In the genomic region with DNA sequence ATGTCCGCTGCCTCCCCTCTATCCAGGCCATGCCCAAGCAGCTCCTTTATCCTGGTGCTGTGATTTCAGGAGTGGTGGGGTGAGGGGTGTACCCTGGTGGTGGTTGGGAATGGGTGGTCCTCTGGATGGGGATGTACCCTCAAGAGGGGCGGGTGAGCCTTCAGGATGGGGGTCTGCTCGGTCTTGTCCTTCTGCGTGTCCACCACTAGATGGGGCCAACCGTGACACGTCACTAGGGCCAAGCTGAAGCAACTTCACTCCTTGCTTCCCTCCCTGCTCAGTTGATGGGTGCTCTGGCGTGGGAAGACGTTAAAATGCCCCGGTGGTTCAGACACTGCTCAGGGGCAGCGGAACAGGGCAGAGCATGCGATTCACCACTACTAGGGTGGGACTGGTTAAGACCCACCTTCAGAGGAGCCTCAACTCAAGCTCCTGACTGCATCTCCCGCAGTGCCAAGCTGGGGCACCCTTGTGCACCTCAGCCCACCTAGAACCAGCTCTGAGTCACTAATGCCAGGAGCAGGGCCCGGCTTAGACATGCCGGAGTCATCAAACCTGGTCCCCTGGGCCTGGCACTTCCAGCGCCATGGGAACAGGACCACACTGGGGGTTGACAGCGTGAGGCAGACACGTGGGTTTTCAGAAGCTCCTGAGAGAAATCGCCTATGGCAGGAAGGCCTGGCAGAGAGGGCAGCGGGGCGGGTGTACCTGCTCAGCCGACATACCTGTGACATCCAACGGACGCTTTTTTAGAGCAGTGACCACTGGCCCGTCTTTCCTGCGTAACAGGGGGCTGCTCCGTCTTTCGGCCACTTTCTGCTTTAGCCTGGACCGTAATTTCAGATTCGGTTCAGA, we compare ENCODE assay signal across 8 cellular contexts.
A peak's percentile ranks its signal among the peaks of the same experiment; 100 is the strongest.
DNase-seq lines count a peak whose midpoint lies in the region; ATAC-seq, FAIRE-seq and TF ChIP-seq lines count a peak whose summit lies in the region.

No MANE protein-coding gene starts in this region.

- TF ChIP-seq RAD21 in HepG2 (CRISPR knock-in tag; IDR thresholded peaks at IDR 0.05) = peak; percentile 72

- H3K36me3 Mint-ChIP-seq in central memory CD8-positive, alpha-beta T cell (ENCODE audit: insufficient read depth) = peaks cover 21% of the 10 kb centered on the region

- TF ChIP-seq POLR2A in HepG2 (IDR thresholded peaks at IDR 0.05; ENCODE audit: insufficient read depth in 1 of 2, low read depth in 2 of 2, low read length in 2 of 2) = no peak
- no peak for TF ChIP-seq POLR2A in suprapubic skin (IDR thresholded peaks at IDR 0.05)

- H3K4me2 ChIP-seq in PC-9 (no peak overlapping the region), HepG2 (ENCODE audit: low read depth, low read length) (no peak overlapping the region)

- H4K20me1 ChIP-seq in PC-9 (ENCODE audit: insufficient read depth) (no peaks in the 10 kb centered on the region; the same call in 1 of the 2 replicates), HepG2 (ENCODE audit: insufficient read depth, low read length) (peaks cover 10% of the 10 kb centered on the region; the same call in 1 of the 2 replicates)

- peak; percentile 54 for DNase-seq in AG10803 (ENCODE audit: low read depth)
- no peak for DNase-seq in PC-9
- no peak for DNase-seq in central memory CD8-positive, alpha-beta T cell (ENCODE audit: low spot score in 2 of 2)
- peak; percentile 28 for DNase-seq in HepG2 (ENCODE audit: low spot score)
- no peak for DNase-seq in suprapubic skin (ENCODE audit: low spot score in 2 of 2)

- no peak overlapping the region for H3K9ac ChIP-seq in HepG2 (ENCODE audit: insufficient read depth, low read depth, low read length)

- POLR2A ChIA-PET in PC-9 (lab: Charles Lee; ENCODE audit: unreplicated experiment) = interaction anchor here (0.6 kb wide), 1 partner anchor 472 kb away, joined by 3 read pairs; no protein-coding TSS in a partner anchor
- POLR2A ChIA-PET in HepG2 (lab: Yijun Ruan, JAX) = no interaction called here

- ATAC-seq in central memory CD8-positive, alpha-beta T cell (replicated peaks; ENCODE audit: extremely low read depth, poor library complexity, severe bottlenecking) = no peak
- peak; percentile 79 for ATAC-seq in HepG2
- no peak for ATAC-seq in GM21825 (IDR thresholded peaks at IDR 0.05; ENCODE audit: unreplicated experiment)
- no peak for ATAC-seq in HG02852 (IDR thresholded peaks at IDR 0.05; ENCODE audit: unreplicated experiment)

- H3K27ac Mint-ChIP-seq in central memory CD8-positive, alpha-beta T cell (ENCODE audit: low read depth) = peak overlapping the region; percentile 46

- no peaks in the 10 kb centered on the region for H3K27me3 Mint-ChIP-seq in central memory CD8-positive, alpha-beta T cell

- H3K4me1 Mint-ChIP-seq in central memory CD8-positive, alpha-beta T cell = peaks cover 4% of the 10 kb centered on the region

- H3F3A ChIP-seq in PC-9 (ENCODE audit: insufficient read depth, low read depth) = no peaks in the 10 kb centered on the region; the same call in 1 of the 2 replicates

- peak; percentile 87 for FAIRE-seq in HepG2 (lab: Jason Lieb, UNC)

- H3K9me2 ChIP-seq in PC-9 (ENCODE audit: insufficient read depth) = no peaks in the 10 kb centered on the region

- TF ChIP-seq CTCF in AG10803 (conservative IDR thresholded peaks at IDR 0.05; ENCODE audit: low read length) (peak; percentile 74), GM12872 (IDR thresholded peaks at IDR 0.05; ENCODE audit: insufficient read depth, low read depth, low read length) (peak; percentile 82), PC-9 (conservative IDR thresholded peaks at IDR 0.05) (peak; percentile 77), HepG2 (CRISPR knock-in tag; IDR thresholded peaks at IDR 0.05) (peak; percentile 88), suprapubic skin (IDR thresholded peaks at IDR 0.05) (peak; percentile 40 to 50)

- H3K4me1 ChIP-seq in PC-9 (replicated peaks; ENCODE audit: insufficient read depth) (no peaks in the 10 kb centered on the region), HepG2 (ENCODE audit: insufficient read depth, low read length) (peaks cover 12% of the 10 kb centered on the region), suprapubic skin (no peaks in the 10 kb centered on the region)

- H3K9me3 Mint-ChIP-seq in central memory CD8-positive, alpha-beta T cell = no peaks in the 10 kb centered on the region

- CTCF ChIA-PET in PC-9 (lab: Charles Lee) (no interaction called here), HepG2 (lab: Yijun Ruan, JAX; ENCODE audit: low intra/inter-chr PET ratio, low total read pairs) (interaction anchor here (1.5 kb wide), 1 partner anchor 253 kb away, joined by 6 read pairs; no protein-coding TSS in a partner anchor)

- no peaks in the 10 kb centered on the region for H3K36me3 ChIP-seq in PC-9 (ENCODE audit: low read depth)
- H3K36me3 ChIP-seq in HepG2 (replicated peaks in 1 of 2; ENCODE audit: control insufficient read depth in 1 of 2, insufficient read depth in 2 of 2, low read length in 2 of 2) = peaks cover 14 to 55% of the 10 kb centered on the region in 2 experiments; a peak in 4 of 5 replicates
- peaks cover 69% of the 10 kb centered on the region for H3K36me3 ChIP-seq in suprapubic skin

- in situ Hi-C loops in HepG2 (cut with HindIII; ENCODE audit: extremely low pct_ligation_motif_present, low pct_unique_long_range_greater_than_20kb) = no loop called here

- H3K27ac ChIP-seq in PC-9 (no peak overlapping the region), HepG2 (ENCODE audit: extremely low read length, insufficient read depth, low read length) (no peak overlapping the region), suprapubic skin (no peak overlapping the region)

- no peak for TF ChIP-seq EP300 in HepG2 (IDR thresholded peaks at IDR 0.05; ENCODE audit: low read depth in 2 of 2, low read length in 2 of 2)
- TF ChIP-seq EP300 in HepG2 (CRISPR knock-in tag; IDR thresholded peaks at IDR 0.05; ENCODE audit: borderline replicate concordance) = no peak
- no peak for TF ChIP-seq EP300 in suprapubic skin (IDR thresholded peaks at IDR 0.05)

- H3K4me3 ChIP-seq in AG10803 (ENCODE audit: low read length) (no peak overlapping the region), PC-9 (no peak overlapping the region), HepG2 (replicated peaks in 1 of 3; ENCODE audit: insufficient read depth in 1 of 3, low read depth in 2 of 3, low read length in 3 of 3) (no peak overlapping the region), suprapubic skin (no peak overlapping the region)

- WGBS in HepG2 (ENCODE audit: low lambda C conversion rate) = 85% methylated on average over 22 of the region's 29 CpGs
- WGBS in suprapubic skin = 90% methylated on average over 18 of the region's 29 CpGs

- H3K27me3 ChIP-seq in PC-9 (ENCODE audit: insufficient read depth, low read depth) = no peaks in the 10 kb centered on the region
- no peaks in the 10 kb centered on the region for H3K27me3 ChIP-seq in HepG2 (ENCODE audit: control insufficient read depth in 1 of 2, insufficient read depth in 2 of 2, low read length in 2 of 2)
- no peaks in the 10 kb centered on the region for H3K27me3 ChIP-seq in suprapubic skin

- H3K9me3 ChIP-seq in PC-9 (ENCODE audit: insufficient read depth, low read depth) (no peaks in the 10 kb centered on the region), HepG2 (ENCODE audit: low read length) (no peaks in the 10 kb centered on the region), suprapubic skin (no peaks in the 10 kb centered on the region)

- no peak overlapping the region for H3K4me3 Mint-ChIP-seq in central memory CD8-positive, alpha-beta T cell

- BruUV-seq in PC-9 (replicated peaks; lab: Mats Ljungman, UMichigan) = no TSS peak
- BruUV-seq in HepG2 (replicated peaks; lab: Mats Ljungman, UMichigan) = no TSS peak

- intact Hi-C loops in PC-9 (cut with micrococcal nuclease; ENCODE audit: unreplicated experiment) = loop anchor here (5.0 kb wide), 1 partner anchor 253 kb away; no protein-coding TSS in a partner anchor
- intact Hi-C loops in HepG2 (cut with micrococcal nuclease; ENCODE audit: unreplicated experiment) = loop anchor here (1.0 kb wide), 1 partner anchor 253 kb away; no protein-coding TSS in a partner anchor

- H3K79me2 ChIP-seq in PC-9 (ENCODE audit: low read depth) (no peaks in the 10 kb centered on the region), HepG2 (ENCODE audit: insufficient read depth, low read length) (no peaks in the 10 kb centered on the region)

- H2AFZ ChIP-seq in PC-9 = no peak overlapping the region
- H2AFZ ChIP-seq in HepG2 (ENCODE audit: low read length) = no peak overlapping the region

TF ChIP-seq in HepG2, 621 proteins besides CTCF, POLR2A, EP300 and RAD21 (continues in another document):
- TF ChIP-seq TCF12 (IDR thresholded peaks at IDR 0.05) = no peak
- TF ChIP-seq TCF12 (CRISPR knock-in tag; IDR thresholded peaks at IDR 0.05) = no peak
- TF ChIP-seq, protein P1, sequence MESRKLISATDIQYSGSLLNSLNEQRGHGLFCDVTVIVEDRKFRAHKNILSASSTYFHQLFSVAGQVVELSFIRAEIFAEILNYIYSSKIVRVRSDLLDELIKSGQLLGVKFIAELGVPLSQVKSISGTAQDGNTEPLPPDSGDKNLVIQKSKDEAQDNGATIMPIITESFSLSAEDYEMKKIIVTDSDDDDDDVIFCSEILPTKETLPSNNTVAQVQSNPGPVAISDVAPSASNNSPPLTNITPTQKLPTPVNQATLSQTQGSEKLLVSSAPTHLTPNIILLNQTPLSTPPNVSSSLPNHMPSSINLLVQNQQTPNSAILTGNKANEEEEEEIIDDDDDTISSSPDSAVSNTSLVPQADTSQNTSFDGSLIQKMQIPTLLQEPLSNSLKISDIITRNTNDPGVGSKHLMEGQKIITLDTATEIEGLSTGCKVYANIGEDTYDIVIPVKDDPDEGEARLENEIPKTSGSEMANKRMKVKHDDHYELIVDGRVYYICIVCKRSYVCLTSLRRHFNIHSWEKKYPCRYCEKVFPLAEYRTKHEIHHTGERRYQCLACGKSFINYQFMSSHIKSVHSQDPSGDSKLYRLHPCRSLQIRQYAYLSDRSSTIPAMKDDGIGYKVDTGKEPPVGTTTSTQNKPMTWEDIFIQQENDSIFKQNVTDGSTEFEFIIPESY (CRISPR knock-in tag; IDR thresholded peaks at IDR 0.05) = peak; percentile 3; the same call in 1 of the 2 replicates
- TF ChIP-seq ZBTB7B (CRISPR knock-in tag; IDR thresholded peaks at IDR 0.05) = peak; percentile 67
- TF ChIP-seq TEAD3 (CRISPR knock-in tag; optimal IDR thresholded peaks at IDR 0.05; ENCODE audit: borderline replicate concordance) = peak; percentile 71

Comparison
In these comparisons a context has a peak if more than half of its experiments do, and no peak if none do; other contexts are left out.
1. DNase-seq: peak in AG10803 (single experiment) and HepG2 (single experiment); none in PC-9 (0 of 2), central memory CD8-positive, alpha-beta T cell (0 of 2) and suprapubic skin (0 of 2).
2. Peak in every context shown above with its lines, with median percentiles within 50 percentile points of each other: CTCF ChIP-seq.